In genomic region chr20:45427236-45428149, GRCh38 we compare ENCODE assay signal across 1 cellular context.
A peak's percentile ranks its signal among the peaks of the same experiment; 100 is the strongest.
TF ChIP-seq lines count a peak whose summit lies in the region.

No MANE protein-coding gene starts in this region.

TF ChIP-seq in K562, 482 proteins besides CTCF, POLR2A, EP300 and RAD21 (continued from another document and continues in another):
- TF ChIP-seq ESRRA (IDR thresholded peaks at IDR 0.05; ENCODE audit: borderline replicate concordance, low read depth) (no peak), L3MBTL2 (IDR thresholded peaks at IDR 0.05) (peak; percentile 79), CLOCK (CRISPR knock-in tag; IDR thresholded peaks at IDR 0.05; ENCODE audit: borderline replicate concordance) (no peak), TARDBP (IDR thresholded peaks at IDR 0.05) (no peak), ZKSCAN3 (CRISPR knock-in tag; IDR thresholded peaks at IDR 0.05) (no peak), EZH2 (IDR thresholded peaks at IDR 0.05; ENCODE audit: borderline replicate concordance, low read depth, low read length) (no peak), ZKSCAN8 (CRISPR knock-in tag; IDR thresholded peaks at IDR 0.05) (no peak), BRD4 (IDR thresholded peaks at IDR 0.05) (no peak), MAZ (CRISPR knock-in tag; conservative IDR thresholded peaks at IDR 0.05 in 1 of 2, IDR thresholded peaks at IDR 0.05 in 1 of 2) (no peak), SIN3A (IDR thresholded peaks at IDR 0.05; ENCODE audit: borderline replicate concordance in 2 of 2, control insufficient read depth in 1 of 2, low read depth in 2 of 2, low read length in 2 of 2) (peak in 1 of 2 experiments; percentile 86; a peak in 2 of 4 replicates), GATA2 (CRISPR knock-in tag; IDR thresholded peaks at IDR 0.05) (peak; percentile 56; the same call in 1 of the 2 replicates), ZNF561 (CRISPR knock-in tag; conservative IDR thresholded peaks at IDR 0.05) (no peak), SNRNP70 (optimal IDR thresholded peaks at IDR 0.05; ENCODE audit: low read depth, low read length) (no peak), CAMTA2 (CRISPR knock-in tag; conservative IDR thresholded peaks at IDR 0.05) (no peak), MEIS2 (IDR thresholded peaks at IDR 0.05; ENCODE audit: partially characterized antibody) (peak; percentile 46), BDP1 (IDR thresholded peaks at IDR 0.05; ENCODE audit: insufficient read depth, insufficient read length) (no peak), MAFG (tag; conservative IDR thresholded peaks at IDR 0.05) (peak; percentile 54), TOE1 (IDR thresholded peaks at IDR 0.05; ENCODE audit: borderline replicate concordance) (0 out of 2 replicates have a peak, but pooled peaks have one; percentile 15), TOE1 (CRISPR knock-in tag; IDR thresholded peaks at IDR 0.05; ENCODE audit: borderline replicate concordance, low read depth) (no peak), USF1 (CRISPR knock-in tag; IDR thresholded peaks at IDR 0.05) (peak; percentile 83), NR2C1 (IDR thresholded peaks at IDR 0.05) (peak; percentile 70), NR2C1 (tag; IDR thresholded peaks at IDR 0.05) (peak; percentile 73), TAL1 (IDR thresholded peaks at IDR 0.05) (peak; percentile 62), PPARD (CRISPR knock-in tag; IDR thresholded peaks at IDR 0.05) (no peak), HDAC6 (IDR thresholded peaks at IDR 0.05; ENCODE audit: low read depth, low read length) (no peak), MAFK (IDR thresholded peaks at IDR 0.05; ENCODE audit: low read length) (0 out of 2 replicates have a peak, but pooled peaks have one; percentile 19), TRIM24 (IDR thresholded peaks at IDR 0.05) (peak; percentile 37 to 48; a peak in 3 of 4 replicates), ZNF212 (CRISPR knock-in tag; IDR thresholded peaks at IDR 0.05) (no peak), ZNF134 (CRISPR knock-in tag; conservative IDR thresholded peaks at IDR 0.05) (no peak)
- TF ChIP-seq, protein P1, sequence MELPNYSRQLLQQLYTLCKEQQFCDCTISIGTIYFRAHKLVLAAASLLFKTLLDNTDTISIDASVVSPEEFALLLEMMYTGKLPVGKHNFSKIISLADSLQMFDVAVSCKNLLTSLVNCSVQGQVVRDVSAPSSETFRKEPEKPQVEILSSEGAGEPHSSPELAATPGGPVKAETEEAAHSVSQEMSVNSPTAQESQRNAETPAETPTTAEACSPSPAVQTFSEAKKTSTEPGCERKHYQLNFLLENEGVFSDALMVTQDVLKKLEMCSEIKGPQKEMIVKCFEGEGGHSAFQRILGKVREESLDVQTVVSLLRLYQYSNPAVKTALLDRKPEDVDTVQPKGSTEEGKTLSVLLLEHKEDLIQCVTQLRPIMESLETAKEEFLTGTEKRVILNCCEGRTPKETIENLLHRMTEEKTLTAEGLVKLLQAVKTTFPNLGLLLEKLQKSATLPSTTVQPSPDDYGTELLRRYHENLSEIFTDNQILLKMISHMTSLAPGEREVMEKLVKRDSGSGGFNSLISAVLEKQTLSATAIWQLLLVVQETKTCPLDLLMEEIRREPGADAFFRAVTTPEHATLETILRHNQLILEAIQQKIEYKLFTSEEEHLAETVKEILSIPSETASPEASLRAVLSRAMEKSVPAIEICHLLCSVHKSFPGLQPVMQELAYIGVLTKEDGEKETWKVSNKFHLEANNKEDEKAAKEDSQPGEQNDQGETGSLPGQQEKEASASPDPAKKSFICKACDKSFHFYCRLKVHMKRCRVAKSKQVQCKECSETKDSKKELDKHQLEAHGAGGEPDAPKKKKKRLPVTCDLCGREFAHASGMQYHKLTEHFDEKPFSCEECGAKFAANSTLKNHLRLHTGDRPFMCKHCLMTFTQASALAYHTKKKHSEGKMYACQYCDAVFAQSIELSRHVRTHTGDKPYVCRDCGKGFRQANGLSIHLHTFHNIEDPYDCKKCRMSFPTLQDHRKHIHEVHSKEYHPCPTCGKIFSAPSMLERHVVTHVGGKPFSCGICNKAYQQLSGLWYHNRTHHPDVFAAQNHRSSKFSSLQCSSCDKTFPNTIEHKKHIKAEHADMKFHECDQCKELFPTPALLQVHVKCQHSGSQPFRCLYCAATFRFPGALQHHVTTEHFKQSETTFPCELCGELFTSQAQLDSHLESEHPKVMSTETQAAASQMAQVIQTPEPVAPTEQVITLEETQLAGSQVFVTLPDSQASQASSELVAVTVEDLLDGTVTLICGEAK (IDR thresholded peaks at IDR 0.05), result no peak
- TF ChIP-seq, protein P1 (CRISPR knock-in tag; IDR thresholded peaks at IDR 0.05), result no peak
- TF ChIP-seq, protein P2, sequence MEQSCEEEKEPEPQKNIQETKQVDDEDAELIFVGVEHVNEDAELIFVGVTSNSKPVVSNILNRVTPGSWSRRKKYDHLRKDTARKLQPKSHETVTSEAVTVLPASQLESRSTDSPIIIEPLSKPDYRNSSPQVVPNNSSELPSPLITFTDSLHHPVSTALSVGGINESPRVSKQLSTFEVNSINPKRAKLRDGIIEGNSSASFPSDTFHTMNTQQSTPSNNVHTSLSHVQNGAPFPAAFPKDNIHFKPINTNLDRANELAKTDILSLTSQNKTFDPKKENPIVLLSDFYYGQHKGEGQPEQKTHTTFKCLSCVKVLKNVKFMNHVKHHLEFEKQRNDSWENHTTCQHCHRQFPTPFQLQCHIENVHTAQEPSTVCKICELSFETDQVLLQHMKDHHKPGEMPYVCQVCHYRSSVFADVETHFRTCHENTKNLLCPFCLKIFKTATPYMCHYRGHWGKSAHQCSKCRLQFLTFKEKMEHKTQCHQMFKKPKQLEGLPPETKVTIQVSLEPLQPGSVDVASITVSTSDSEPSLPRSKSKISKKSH (CRISPR knock-in tag; IDR thresholded peaks at IDR 0.05), result no peak
- TF ChIP-seq, protein P3, sequence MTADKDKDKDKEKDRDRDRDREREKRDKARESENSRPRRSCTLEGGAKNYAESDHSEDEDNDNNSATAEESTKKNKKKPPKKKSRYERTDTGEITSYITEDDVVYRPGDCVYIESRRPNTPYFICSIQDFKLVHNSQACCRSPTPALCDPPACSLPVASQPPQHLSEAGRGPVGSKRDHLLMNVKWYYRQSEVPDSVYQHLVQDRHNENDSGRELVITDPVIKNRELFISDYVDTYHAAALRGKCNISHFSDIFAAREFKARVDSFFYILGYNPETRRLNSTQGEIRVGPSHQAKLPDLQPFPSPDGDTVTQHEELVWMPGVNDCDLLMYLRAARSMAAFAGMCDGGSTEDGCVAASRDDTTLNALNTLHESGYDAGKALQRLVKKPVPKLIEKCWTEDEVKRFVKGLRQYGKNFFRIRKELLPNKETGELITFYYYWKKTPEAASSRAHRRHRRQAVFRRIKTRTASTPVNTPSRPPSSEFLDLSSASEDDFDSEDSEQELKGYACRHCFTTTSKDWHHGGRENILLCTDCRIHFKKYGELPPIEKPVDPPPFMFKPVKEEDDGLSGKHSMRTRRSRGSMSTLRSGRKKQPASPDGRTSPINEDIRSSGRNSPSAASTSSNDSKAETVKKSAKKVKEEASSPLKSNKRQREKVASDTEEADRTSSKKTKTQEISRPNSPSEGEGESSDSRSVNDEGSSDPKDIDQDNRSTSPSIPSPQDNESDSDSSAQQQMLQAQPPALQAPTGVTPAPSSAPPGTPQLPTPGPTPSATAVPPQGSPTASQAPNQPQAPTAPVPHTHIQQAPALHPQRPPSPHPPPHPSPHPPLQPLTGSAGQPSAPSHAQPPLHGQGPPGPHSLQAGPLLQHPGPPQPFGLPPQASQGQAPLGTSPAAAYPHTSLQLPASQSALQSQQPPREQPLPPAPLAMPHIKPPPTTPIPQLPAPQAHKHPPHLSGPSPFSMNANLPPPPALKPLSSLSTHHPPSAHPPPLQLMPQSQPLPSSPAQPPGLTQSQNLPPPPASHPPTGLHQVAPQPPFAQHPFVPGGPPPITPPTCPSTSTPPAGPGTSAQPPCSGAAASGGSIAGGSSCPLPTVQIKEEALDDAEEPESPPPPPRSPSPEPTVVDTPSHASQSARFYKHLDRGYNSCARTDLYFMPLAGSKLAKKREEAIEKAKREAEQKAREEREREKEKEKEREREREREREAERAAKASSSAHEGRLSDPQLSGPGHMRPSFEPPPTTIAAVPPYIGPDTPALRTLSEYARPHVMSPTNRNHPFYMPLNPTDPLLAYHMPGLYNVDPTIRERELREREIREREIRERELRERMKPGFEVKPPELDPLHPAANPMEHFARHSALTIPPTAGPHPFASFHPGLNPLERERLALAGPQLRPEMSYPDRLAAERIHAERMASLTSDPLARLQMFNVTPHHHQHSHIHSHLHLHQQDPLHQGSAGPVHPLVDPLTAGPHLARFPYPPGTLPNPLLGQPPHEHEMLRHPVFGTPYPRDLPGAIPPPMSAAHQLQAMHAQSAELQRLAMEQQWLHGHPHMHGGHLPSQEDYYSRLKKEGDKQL (CRISPR knock-in tag; IDR thresholded peaks at IDR 0.05; ENCODE audit: borderline replicate concordance), result no peak
- TF ChIP-seq, protein P4, sequence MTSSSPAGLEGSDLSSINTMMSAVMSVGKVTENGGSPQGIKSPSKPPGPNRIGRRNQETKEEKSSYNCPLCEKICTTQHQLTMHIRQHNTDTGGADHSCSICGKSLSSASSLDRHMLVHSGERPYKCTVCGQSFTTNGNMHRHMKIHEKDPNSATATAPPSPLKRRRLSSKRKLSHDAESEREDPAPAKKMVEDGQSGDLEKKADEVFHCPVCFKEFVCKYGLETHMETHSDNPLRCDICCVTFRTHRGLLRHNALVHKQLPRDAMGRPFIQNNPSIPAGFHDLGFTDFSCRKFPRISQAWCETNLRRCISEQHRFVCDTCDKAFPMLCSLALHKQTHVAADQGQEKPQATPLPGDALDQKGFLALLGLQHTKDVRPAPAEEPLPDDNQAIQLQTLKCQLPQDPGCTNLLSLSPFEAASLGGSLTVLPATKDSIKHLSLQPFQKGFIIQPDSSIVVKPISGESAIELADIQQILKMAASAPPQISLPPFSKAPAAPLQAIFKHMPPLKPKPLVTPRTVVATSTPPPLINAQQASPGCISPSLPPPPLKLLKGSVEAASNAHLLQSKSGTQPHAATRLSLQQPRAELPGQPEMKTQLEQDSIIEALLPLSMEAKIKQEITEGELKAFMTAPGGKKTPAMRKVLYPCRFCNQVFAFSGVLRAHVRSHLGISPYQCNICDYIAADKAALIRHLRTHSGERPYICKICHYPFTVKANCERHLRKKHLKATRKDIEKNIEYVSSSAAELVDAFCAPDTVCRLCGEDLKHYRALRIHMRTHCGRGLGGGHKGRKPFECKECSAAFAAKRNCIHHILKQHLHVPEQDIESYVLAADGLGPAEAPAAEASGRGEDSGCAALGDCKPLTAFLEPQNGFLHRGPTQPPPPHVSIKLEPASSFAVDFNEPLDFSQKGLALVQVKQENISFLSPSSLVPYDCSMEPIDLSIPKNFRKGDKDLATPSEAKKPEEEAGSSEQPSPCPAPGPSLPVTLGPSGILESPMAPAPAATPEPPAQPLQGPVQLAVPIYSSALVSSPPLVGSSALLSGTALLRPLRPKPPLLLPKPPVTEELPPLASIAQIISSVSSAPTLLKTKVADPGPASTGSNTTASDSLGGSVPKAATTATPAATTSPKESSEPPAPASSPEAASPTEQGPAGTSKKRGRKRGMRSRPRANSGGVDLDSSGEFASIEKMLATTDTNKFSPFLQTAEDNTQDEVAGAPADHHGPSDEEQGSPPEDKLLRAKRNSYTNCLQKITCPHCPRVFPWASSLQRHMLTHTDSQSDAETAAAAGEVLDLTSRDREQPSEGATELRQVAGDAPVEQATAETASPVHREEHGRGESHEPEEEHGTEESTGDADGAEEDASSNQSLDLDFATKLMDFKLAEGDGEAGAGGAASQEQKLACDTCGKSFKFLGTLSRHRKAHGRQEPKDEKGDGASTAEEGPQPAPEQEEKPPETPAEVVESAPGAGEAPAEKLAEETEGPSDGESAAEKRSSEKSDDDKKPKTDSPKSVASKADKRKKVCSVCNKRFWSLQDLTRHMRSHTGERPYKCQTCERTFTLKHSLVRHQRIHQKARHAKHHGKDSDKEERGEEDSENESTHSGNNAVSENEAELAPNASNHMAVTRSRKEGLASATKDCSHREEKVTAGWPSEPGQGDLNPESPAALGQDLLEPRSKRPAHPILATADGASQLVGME (CRISPR knock-in tag; IDR thresholded peaks at IDR 0.05), result no peak
